In genomic region chr12:109899783-109900751, GRCh38 we compare ENCODE assay signal across 7 cellular contexts. TPM values are rescaled to one million over a fixed set of nuclear protein-coding genes. Genes with fewer than 3 reads are reported as not detected.
DNase-seq lines count a peak whose midpoint lies in the region; ATAC-seq and TF ChIP-seq lines count a peak whose summit lies in the region.

TSS of gene TCHP (plus strand) at chr12:109900274. CDS start at chr12:109903027, 2,753 bp downstream.

- H3K27me3 ChIP-seq in breast epithelium (no peaks in the 10 kb centered on the region), iPS-20b (ENCODE audit: insufficient read depth, low read length) (peaks cover 100% of the 10 kb centered on the region)

- peak within 1 kb of the TSS; percentile 70; the same call in 1 of the 2 replicates for H3K9ac ChIP-seq in iPS-20b (ENCODE audit: low read depth, low read length)

- peaks cover 5% of the 10 kb centered on the region for H3K36me3 ChIP-seq in breast epithelium
- H3K36me3 ChIP-seq in iPS-20b (ENCODE audit: insufficient read depth, low read depth, low read length), result peaks cover 8% of the 10 kb centered on the region; the same call in 1 of the 2 replicates

- peak; percentile 62 for TF ChIP-seq CTCF in VCaP (conservative IDR thresholded peaks at IDR 0.05)
- TF ChIP-seq CTCF in breast epithelium (IDR thresholded peaks at IDR 0.05), result no peak

- intact Hi-C loops in breast epithelium (cut with DNase I; ENCODE audit: low total_unique reads), result no loop called here

- ATAC-seq in GM18498 (IDR thresholded peaks at IDR 0.05; ENCODE audit: unreplicated experiment), result peak; percentile 84
- peak; percentile 71 for ATAC-seq in HG03066 (IDR thresholded peaks at IDR 0.05; ENCODE audit: low read depth, unreplicated experiment)

- H3K4me1 ChIP-seq in breast epithelium, result peaks cover 0 to 6% of the 10 kb centered on the region in 2 donors
- no peaks in the 10 kb centered on the region; the same call in 1 of the 2 replicates for H3K4me1 ChIP-seq in iPS-20b (ENCODE audit: insufficient read depth, low read length)

- DNase-seq in NCI-H2171 treated with DMSO at 0.1 percent for 48 hours (lab: John Stamatoyannopoulos, UW), result peak; percentile 88
- DNase-seq in breast epithelium (ENCODE audit: low spot score in 2 of 2), result peak; percentile 76 to 84

- no peaks in the 10 kb centered on the region for H3K9me3 ChIP-seq in breast epithelium
- no peaks in the 10 kb centered on the region for H3K9me3 ChIP-seq in iPS-20b (ENCODE audit: insufficient read depth, low read depth, low read length)

- no peak for TF ChIP-seq POLR2A in breast epithelium (IDR thresholded peaks at IDR 0.05)

- H3K4me3 ChIP-seq in breast epithelium (peak within 1 kb of the TSS; percentile 68 to 87 (median 85)), iPS-20b (ENCODE audit: low read length) (peak within 1 kb of the TSS; percentile 79), skin epidermis (peak within 1 kb of the TSS; percentile 51 to 83 (median 75))

- peak within 1 kb of the TSS; percentile 89 for H3K27ac ChIP-seq in VCaP
- peak within 1 kb of the TSS; percentile 81 for H3K27ac ChIP-seq in breast epithelium
- no peak within 1 kb of the TSS for H3K27ac ChIP-seq in iPS-20b (ENCODE audit: low read length)
- peak within 1 kb of the TSS; percentile 49 to 95 (median 89) for H3K27ac ChIP-seq in skin epidermis

RNA-seq across cellular contexts. Expression of gene TCHP, which starts in this region (rescaled TPM):
- 10 to 100 TPM; 10.2 to 20.0 (median 18.6) TPM for total RNA-seq in breast epithelium
